34 cellular contexts compared by ENCODE assay signal in genomic region chr18:23556145-23556780, GRCh38.
"Had no signal": no experiment of that assay in that cellular context is flagged by ENCODE, and none has a peak within 500 bp of the region (broad histone marks: within the 10 kb centered on the region; RNA-seq: fewer than 3 reads in every experiment).

No MANE protein-coding gene starts in this region.

- DNase-seq: activated CD4-positive, alpha-beta memory T cell treated with anti-CD3 and anti-CD28 coated beads, Interleukin-2, amount 10 ng/mL, durations not matched to agents 7 days and 5 days; activated CD4-positive, alpha-beta T cell treated with anti-CD3 and anti-CD28 coated beads for 1 hour; activated CD4-positive, alpha-beta T cell treated with anti-CD3 and anti-CD28 coated beads for 48 hours; activated CD4-positive, CD25-positive, alpha-beta regulatory T cell; activated effector memory CD4-positive, alpha-beta T cell treated with Interleukin-2 at 50 U/mL for 16 hours; activated naive CD4-positive, alpha-beta T cell treated with anti-CD3 and anti-CD28 coated beads, Interleukin-2, amount 10 ng/mL, durations not matched to agents 7 days and 5 days; activated naive CD8-positive, alpha-beta T cell treated with anti-CD3 and anti-CD28 coated beads, Interleukin-2, amount 50 U/mL, for 24 hours; activated T-cell treated with anti-CD3 and anti-CD28 coated beads, Interleukin-2, amount 50 U/mL, for 4 hours; anterior cingulate cortex; brain microvascular endothelial cell; NCI-H1092 treated with DMSO at 0.1 percent for 48 hours; NCI-H1417; NCI-H146; NCI-H187; NCI-H2029 treated with DMSO at 0.1 percent for 48 hours; NCI-H2107; NCI-H2171; NCI-H510A; NCI-H526; NCI-H748 treated with DMSO at 0.1 percent for 48 hours; NK-92 treated with Interleukin-12 subunit alpha and Interleukin-12 subunit beta, amount 100 ng/mL, for 24 hours; PC-3; Peyer's patch; RPMI8226; SHP77 treated with DMSO at 0.1 percent for 48 hours; SK-N-SH; T-cell; T-helper 2 cell; T-helper 9 cell had no signal

- H3K9ac ChIP-seq: SK-N-SH had no signal

- H3K27me3 Mint-ChIP-seq: activated CD4-positive, alpha-beta memory T cell treated with anti-CD3 and anti-CD28 coated beads, Interleukin-2, amount 10 ng/mL, durations not matched to agents 7 days and 5 days; activated naive CD4-positive, alpha-beta T cell treated with anti-CD3 and anti-CD28 coated beads, Interleukin-2, amount 10 ng/mL, durations not matched to agents 7 days and 5 days; activated naive CD8-positive, alpha-beta T cell; activated naive CD8-positive, alpha-beta T cell treated with anti-CD3 and anti-CD28 coated beads, Interleukin-2, amount 50 U/mL, for 24 hours; central memory CD8-positive, alpha-beta T cell; T-cell had no signal

- H3K4me3 ChIP-seq: Peyer's patch, SJSA1 had no signal

- H3K27ac Mint-ChIP-seq: activated CD4-positive, alpha-beta memory T cell treated with anti-CD3 and anti-CD28 coated beads, Interleukin-2, amount 10 ng/mL, durations not matched to agents 7 days and 5 days; activated naive CD4-positive, alpha-beta T cell treated with anti-CD3 and anti-CD28 coated beads, Interleukin-2, amount 10 ng/mL, durations not matched to agents 7 days and 5 days; activated naive CD8-positive, alpha-beta T cell; activated naive CD8-positive, alpha-beta T cell treated with anti-CD3 and anti-CD28 coated beads, Interleukin-2, amount 50 U/mL, for 24 hours; activated T-helper 1 cell treated with anti-CD3 and anti-CD28 coated beads, Interleukin-12 subunit alpha, Interleukin-12 subunit beta, Interleukin-2, Interleukin-4 antibody, amounts not matched to agents 30 ng/mL and 10 ng/mL and 1 ng/mL, durations not matched to agents 14 hours and 24 hours and 36 hours; T-cell had no signal

- H3K4me1 Mint-ChIP-seq: activated naive CD8-positive, alpha-beta T cell treated with anti-CD3 and anti-CD28 coated beads, Interleukin-2, amount 50 U/mL, for 24 hours; T-cell had no signal

- H3K9me3 ChIP-seq: Peyer's patch, SJSA1, SK-N-SH had no signal

- ATAC-seq: activated naive CD8-positive, alpha-beta T cell treated with anti-CD3 and anti-CD28 coated beads, Interleukin-2, amount 50 U/mL, for 24 hours; activated T-cell treated with anti-CD3 and anti-CD28 coated beads, Interleukin-2, amount 50 U/mL, for 4 hours; PC-3; T-cell had no signal

- H3K27me3 ChIP-seq: brain microvascular endothelial cell, Peyer's patch, SJSA1 had no signal

- H3K27ac ChIP-seq: brain microvascular endothelial cell, Peyer's patch, SJSA1, VCaP had no signal

- H3K4me2 ChIP-seq: SK-N-SH had no signal

- H3K9me3 Mint-ChIP-seq: activated CD4-positive, alpha-beta memory T cell treated with anti-CD3 and anti-CD28 coated beads, Interleukin-2, amount 10 ng/mL, durations not matched to agents 7 days and 5 days; activated naive CD4-positive, alpha-beta T cell treated with anti-CD3 and anti-CD28 coated beads, Interleukin-2, amount 10 ng/mL, durations not matched to agents 7 days and 5 days; activated naive CD8-positive, alpha-beta T cell treated with anti-CD3 and anti-CD28 coated beads, Interleukin-2, amount 50 U/mL, for 24 hours; activated T-cell treated with anti-CD3 and anti-CD28 coated beads, Interleukin-2, amount 50 U/mL, for 4 hours; activated T-helper 1 cell treated with anti-CD3 and anti-CD28 coated beads, Interleukin-12 subunit alpha, Interleukin-12 subunit beta, Interleukin-2, Interleukin-4 antibody, amounts not matched to agents 30 ng/mL and 10 ng/mL and 1 ng/mL, durations not matched to agents 14 hours and 24 hours and 36 hours; central memory CD8-positive, alpha-beta T cell; T-cell had no signal

- H3K4me3 Mint-ChIP-seq: activated CD4-positive, alpha-beta memory T cell treated with anti-CD3 and anti-CD28 coated beads, Interleukin-2, amount 10 ng/mL, durations not matched to agents 7 days and 5 days; activated naive CD4-positive, alpha-beta T cell treated with anti-CD3 and anti-CD28 coated beads, Interleukin-2, amount 10 ng/mL, durations not matched to agents 7 days and 5 days; activated naive CD8-positive, alpha-beta T cell; activated naive CD8-positive, alpha-beta T cell treated with anti-CD3 and anti-CD28 coated beads, Interleukin-2, amount 50 U/mL, for 24 hours; activated T-cell treated with anti-CD3 and anti-CD28 coated beads, Interleukin-2, amount 50 U/mL, for 4 hours; activated T-helper 1 cell treated with anti-CD3 and anti-CD28 coated beads, Interleukin-12 subunit alpha, Interleukin-12 subunit beta, Interleukin-2, Interleukin-4 antibody, amounts not matched to agents 30 ng/mL and 10 ng/mL and 1 ng/mL, durations not matched to agents 14 hours and 24 hours and 36 hours; central memory CD8-positive, alpha-beta T cell; T-cell had no signal

- H3K4me1 ChIP-seq: Peyer's patch, SJSA1 had no signal
